In the genomic region with DNA sequence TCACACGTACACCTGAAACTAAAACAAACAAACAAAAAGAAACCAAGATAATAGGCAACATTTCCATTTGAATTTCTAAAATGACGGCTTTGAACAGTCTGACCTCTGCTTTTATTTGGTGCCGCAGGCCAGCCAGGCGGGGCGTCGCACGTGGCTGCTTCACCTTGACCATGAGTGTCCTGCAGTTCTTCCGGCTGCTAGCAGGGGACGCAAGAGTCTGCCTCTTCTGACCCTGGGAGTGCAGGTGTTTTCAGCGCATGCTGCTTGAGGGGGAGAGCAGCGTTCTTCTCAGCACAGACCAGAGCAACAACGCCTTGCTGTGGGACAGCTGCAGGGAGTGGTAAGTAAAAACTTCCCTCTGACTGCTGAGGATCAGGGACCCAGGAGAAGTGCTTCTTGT, we compare ENCODE assay signal across 2 cellular contexts. TPM values are rescaled to one million over a fixed set of nuclear protein-coding genes. Genes with fewer than 3 reads are reported as not detected.
"Had no signal": no experiment of that assay in that cellular context is flagged by ENCODE, and none has a peak within 500 bp of the region (broad histone marks: within the 10 kb centered on the region; RNA-seq: fewer than 3 reads in every experiment).

No MANE protein-coding gene starts in this region.

RNA-seq across cellular contexts. Expression of gene CDY2B, which starts 47.9 kb away (rescaled TPM):
- total RNA-seq: G401, GM12878 had no signal
- polyA plus RNA-seq: GM12878 had no signal
